Comparison of ENCODE assay signal across 17 cellular contexts in the genomic region with DNA sequence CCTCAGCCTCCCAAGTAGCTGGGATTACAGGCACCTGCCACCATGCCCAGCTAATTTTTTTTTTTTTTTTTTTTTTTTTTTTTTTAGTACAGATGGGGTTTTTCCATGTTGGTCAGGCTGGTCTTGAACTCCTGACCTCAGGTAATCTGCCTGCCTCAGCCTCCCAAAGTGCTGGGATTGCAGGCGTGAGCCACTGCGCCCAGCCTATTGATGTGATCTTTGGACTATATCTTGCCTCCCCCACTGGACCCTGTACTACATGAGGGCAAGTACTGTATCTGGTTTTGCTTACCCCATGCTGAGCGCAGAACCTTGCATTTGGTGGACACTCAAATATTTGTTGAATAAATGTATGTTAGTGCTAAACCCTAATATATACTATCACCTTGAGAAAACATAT. TPM values are rescaled to one million over a fixed set of nuclear protein-coding genes. Genes with fewer than 3 reads are reported as not detected.
"Had no signal": no experiment of that assay in that cellular context is flagged by ENCODE, and none has a peak within 500 bp of the region (broad histone marks: within the 10 kb centered on the region; RNA-seq: fewer than 3 reads in every experiment).

No MANE protein-coding gene starts in this region.

RNA-seq across cellular contexts. Expression of gene CRYM, which starts 5.3 kb away (rescaled TPM):
- total RNA-seq: activated naive CD4-positive, alpha-beta T cell treated with anti-CD3 and anti-CD28 coated beads for 36 hours; activated naive CD4-positive, alpha-beta T cell treated with anti-CD3 and anti-CD28 coated beads, Interleukin-2, amount 50 U/mL, for 72 hours; activated naive CD8-positive, alpha-beta T cell treated with anti-CD3 and anti-CD28 coated beads for 36 hours; activated naive CD8-positive, alpha-beta T cell treated with anti-CD3 and anti-CD28 coated beads, Interleukin-2, amount 10 ng/mL, durations not matched to agents 7 days and 5 days; activated T-cell treated with anti-CD3 and anti-CD28 coated beads, Interleukin-2, amount 50 U/mL, for 4 hours; activated T-cell treated with anti-CD3 and anti-CD28 coated beads, Interleukin-2, amount 50 U/mL, for 72 hours; activated T-helper 1 cell treated with anti-CD3 and anti-CD28 coated beads, Interleukin-12 subunit alpha, Interleukin-12 subunit beta, Interleukin-2, Interleukin-4 antibody, amounts not matched to agents 30 ng/mL and 10 ng/mL and 1 ng/mL, durations not matched to agents 14 hours and 24 hours and 36 hours; activated T-helper 17 cell treated with anti-CD3 and anti-CD28 coated beads, Interleukin-2, amount 50 U/mL, for 72 hours; activated T-helper 2 cell treated with anti-CD3 and anti-CD28 coated beads, Interferon-gamma antibody, Interleukin-2, Interleukin-4, amounts not matched to agents 10 μg/mL and 5 μg/mL and 100 μg/mL, durations not matched to agents 14 hours and 24 hours and 36 hours; ascending aorta; cardiac muscle cell; chondrocyte had no signal
- polyA plus RNA-seq: cardiac muscle cell had no signal

RNA-seq across cellular contexts. Expression of gene ANKS4B, which starts 39.3 kb away (rescaled TPM):
- total RNA-seq: activated naive CD4-positive, alpha-beta T cell treated with anti-CD3 and anti-CD28 coated beads, Interleukin-2, amount 50 U/mL, for 72 hours; activated naive CD8-positive, alpha-beta T cell treated with anti-CD3 and anti-CD28 coated beads for 36 hours; activated naive CD8-positive, alpha-beta T cell treated with anti-CD3 and anti-CD28 coated beads, Interleukin-2, amount 10 ng/mL, durations not matched to agents 7 days and 5 days; activated T-cell treated with anti-CD3 and anti-CD28 coated beads, Interleukin-2, amount 50 U/mL, for 4 hours; activated T-cell treated with anti-CD3 and anti-CD28 coated beads, Interleukin-2, amount 50 U/mL, for 72 hours; activated T-helper 1 cell treated with anti-CD3 and anti-CD28 coated beads, Interleukin-12 subunit alpha, Interleukin-12 subunit beta, Interleukin-2, Interleukin-4 antibody, amounts not matched to agents 30 ng/mL and 10 ng/mL and 1 ng/mL, durations not matched to agents 14 hours and 24 hours and 36 hours; activated T-helper 17 cell treated with anti-CD3 and anti-CD28 coated beads, Interleukin-2, amount 50 U/mL, for 72 hours; activated T-helper 2 cell treated with anti-CD3 and anti-CD28 coated beads, Interferon-gamma antibody, Interleukin-2, Interleukin-4, amounts not matched to agents 10 μg/mL and 5 μg/mL and 100 μg/mL, durations not matched to agents 14 hours and 24 hours and 36 hours; adrenal gland; aorta; ascending aorta; astrocyte; bronchial epithelial cell; cardiac muscle cell; cardiac septum; chondrocyte had no signal
- polyA plus RNA-seq: adrenal gland, cardiac muscle cell had no signal
